ENCODE assay signal across 18 cellular contexts in genomic region chr6:129393659-129394058, GRCh38.
DNase-seq lines count a peak whose midpoint lies in the region; ATAC-seq and TF ChIP-seq lines count a peak whose summit lies in the region.
"Had no signal": no experiment of that assay in that cellular context is flagged by ENCODE, and none has a peak within 500 bp of the region (broad histone marks: within the 10 kb centered on the region; RNA-seq: fewer than 3 reads in every experiment).

No MANE protein-coding gene starts in this region.

- H3K27ac ChIP-seq in OCI-LY7 (ENCODE audit: low read depth, low read length, poor library complexity, severe bottlenecking): no peak overlapping the region
- H3K27ac ChIP-seq: stomach had no signal

- H3K4me2 ChIP-seq in OCI-LY7 (ENCODE audit: low read length): peak overlapping the region; percentile 36; the same call in 1 of the 2 replicates

- intact Hi-C loops in OCI-LY7 (cut with micrococcal nuclease; ENCODE audit: unreplicated experiment): no loop called here

- peaks cover 9% of the 10 kb centered on the region for H3K4me1 ChIP-seq in OCI-LY7 (ENCODE audit: insufficient read depth, low read length, poor library complexity, severe bottlenecking)
- H3K4me1 ChIP-seq: stomach had no signal

- TF ChIP-seq CTCF in OCI-LY7 (conservative IDR thresholded peaks at IDR 0.05; ENCODE audit: low read length): no peak

- H3K36me3 ChIP-seq in OCI-LY7 (ENCODE audit: insufficient read depth, low read length): no peaks in the 10 kb centered on the region

- H3K79me2 ChIP-seq in OCI-LY7 (ENCODE audit: insufficient read depth, low read depth, low read length): no peaks in the 10 kb centered on the region

- no peak overlapping the region for H2AFZ ChIP-seq in OCI-LY7 (ENCODE audit: low read length)

- CTCF ChIA-PET in OCI-LY7 (lab: Charles Lee; ENCODE audit: unreplicated experiment): interaction anchor here (1.1 kb wide), 1 partner anchor 12 kb away, joined by 3 read pairs; no protein-coding TSS in a partner anchor

- DNase-seq in CD1c-positive myeloid dendritic cell (ENCODE audit: extremely low spot score): peak; percentile 66
- DNase-seq in OCI-LY7 (ENCODE audit: low spot score): peak; percentile 16
- DNase-seq in DMS79 treated with DMSO at 0.1 percent for 48 hours (lab: John Stamatoyannopoulos, UW): no peak
- no peak for DNase-seq in left lobe of liver (ENCODE audit: low spot score)
- no peak for DNase-seq in stimulated activated CD4-positive, alpha-beta T cell treated with anti-CD3 and anti-CD28 coated beads, Interleukin-2, amount 100 ng/mL, for 24 hours
- DNase-seq in NCI-H82 (lab: John Stamatoyannopoulos, UW): no peak
- DNase-seq: activated CD8-positive, alpha-beta T cell treated with anti-CD3 and anti-CD28 coated beads for 36 hours; amniotic stem cell; CD8-positive, alpha-beta T cell; EL; glutamatergic neuron; NCI-H146; NCI-H524; small intestine; stomach had no signal

- no peaks in the 10 kb centered on the region for H3K9me3 ChIP-seq in OCI-LY7 (ENCODE audit: low read length)
- H3K9me3 ChIP-seq: stomach had no signal

- POLR2A ChIA-PET in OCI-LY7 (lab: Charles Lee): no interaction called here

- no peaks in the 10 kb centered on the region for H3K9me2 ChIP-seq in OCI-LY7 (ENCODE audit: insufficient read depth, low read length)

- ATAC-seq in GM21390 (IDR thresholded peaks at IDR 0.05; ENCODE audit: unreplicated experiment) (peak; percentile 54), HG03432 (IDR thresholded peaks at IDR 0.05; ENCODE audit: unreplicated experiment) (peak; percentile 73), left lobe of liver (no peak)
- ATAC-seq: activated CD8-positive, alpha-beta T cell treated with anti-CD3 and anti-CD28 coated beads for 36 hours; activated T-helper 17 cell treated with anti-CD3 and anti-CD28 coated beads, Interleukin-2, amount 50 U/mL, for 72 hours; CD8-positive, alpha-beta T cell had no signal

- H3K4me3 ChIP-seq in OCI-LY7 (ENCODE audit: low read depth, low read length, poor library complexity, severe bottlenecking): no peak overlapping the region
- H3K4me3 ChIP-seq: stomach had no signal

- H4K20me1 ChIP-seq in OCI-LY7 (ENCODE audit: insufficient read depth, low read length): no peaks in the 10 kb centered on the region

- BruUV-seq in OCI-LY7 (replicated peaks; lab: Mats Ljungman, UMichigan): no TSS peak

Comparison
In these comparisons a context has a peak if more than half of its experiments do, and no peak if none do; other contexts are left out.
1. DNase-seq: peak in CD1c-positive myeloid dendritic cell (single experiment) and OCI-LY7 (single experiment); none in DMS79 treated with DMSO at 0.1 percent for 48 hours (single experiment), left lobe of liver (single experiment), stimulated activated CD4-positive, alpha-beta T cell treated with anti-CD3 and anti-CD28 coated beads, Interleukin-2, amount 100 ng/mL, for 24 hours (0 of 2) and NCI-H82 (single experiment).